14 cellular contexts compared by ENCODE assay signal in the genomic region with DNA sequence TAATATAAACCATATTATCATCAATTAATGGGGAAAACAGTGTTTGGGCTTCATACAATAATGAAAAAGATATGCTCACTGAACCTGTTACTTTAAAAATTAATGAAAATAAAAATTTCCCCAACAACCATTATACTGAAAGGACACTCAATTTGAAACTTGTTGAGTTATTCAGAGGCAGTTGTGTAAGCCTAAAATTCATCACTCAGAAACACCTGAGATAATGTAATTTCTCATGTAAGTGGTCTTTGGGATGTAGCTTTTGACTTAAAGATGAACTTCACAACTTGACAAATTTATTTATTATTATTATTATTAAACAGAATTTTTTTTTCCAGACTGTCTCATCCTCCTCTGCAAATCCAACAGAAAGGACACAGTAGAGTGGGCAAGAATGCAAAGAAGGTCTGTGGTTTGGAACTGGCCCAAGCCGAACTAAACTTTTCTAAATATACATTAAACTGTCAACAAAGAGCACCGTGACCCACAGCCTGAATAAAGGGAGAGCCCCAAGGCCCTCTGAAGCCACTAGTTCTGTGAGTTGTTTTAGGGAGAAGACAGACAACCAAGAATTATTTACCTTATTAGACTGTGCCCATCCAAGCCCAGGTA. TPM values are rescaled to one million over a fixed set of nuclear protein-coding genes. Genes with fewer than 3 reads are reported as not detected.
DNase-seq lines count a peak whose midpoint lies in the region; ATAC-seq, FAIRE-seq and TF ChIP-seq lines count a peak whose summit lies in the region.
"Had no signal": no experiment of that assay in that cellular context is flagged by ENCODE, and none has a peak within 500 bp of the region (broad histone marks: within the 10 kb centered on the region; RNA-seq: fewer than 3 reads in every experiment).

No MANE protein-coding gene starts in this region.

- ATAC-seq in GM18508 (IDR thresholded peaks at IDR 0.05; ENCODE audit: insufficient read depth, unreplicated experiment) (peak; percentile 70), GM21515 (IDR thresholded peaks at IDR 0.05; ENCODE audit: unreplicated experiment) (peak; percentile 78), HG03103 (IDR thresholded peaks at IDR 0.05; ENCODE audit: low read depth, unreplicated experiment) (peak; percentile 80)

- H3K9me3 ChIP-seq in colonic mucosa (no peaks in the 10 kb centered on the region), Peyer's patch (no peaks in the 10 kb centered on the region)
- H3K9me3 ChIP-seq: neutrophil, uterus had no signal

- TF ChIP-seq POLR2A in Peyer's patch (IDR thresholded peaks at IDR 0.05): no peak

- intact Hi-C loops in colonic mucosa (cut with DNase I): no loop called here

- no peak overlapping the region for H3K9ac ChIP-seq in colonic mucosa (ENCODE audit: low read depth in 2 of 2, low read length in 2 of 2)

- TF ChIP-seq CTCF in colonic mucosa (IDR thresholded peaks at IDR 0.05): no peak
- no peak for TF ChIP-seq CTCF in Peyer's patch (IDR thresholded peaks at IDR 0.05)

- H3K4me1 ChIP-seq in colonic mucosa (no peaks in the 10 kb centered on the region), Peyer's patch (no peaks in the 10 kb centered on the region)
- H3K4me1 ChIP-seq: uterus had no signal

- H3K27ac ChIP-seq in colonic mucosa: no peak overlapping the region
- H3K27ac ChIP-seq in Peyer's patch: no peak overlapping the region
- H3K27ac ChIP-seq: neutrophil, uterus had no signal

- H3K4me3 ChIP-seq in colonic mucosa: no peak overlapping the region
- H3K4me3 ChIP-seq in Peyer's patch: no peak overlapping the region
- H3K4me3 ChIP-seq: uterus had no signal

- H3K27me3 ChIP-seq in colonic mucosa (no peaks in the 10 kb centered on the region), Peyer's patch (no peaks in the 10 kb centered on the region)
- H3K27me3 ChIP-seq: uterus had no signal

- DNase-seq in colonic mucosa: no peak
- no peak for DNase-seq in HCEC 1CT
- DNase-seq in NCI-H146 (lab: John Stamatoyannopoulos, UW): no peak
- no peak for DNase-seq in Peyer's patch
- DNase-seq: activated naive CD8-positive, alpha-beta T cell treated with anti-CD3 and anti-CD28 coated beads, Interleukin-2, amount 10 ng/mL, durations not matched to agents 7 days and 5 days; immature natural killer cell; stimulated activated CD4-positive, alpha-beta T cell treated with anti-CD3 and anti-CD28 coated beads, Interleukin-4, amount 100 ng/mL, for 4 hours; uterus had no signal

- H3K36me3 ChIP-seq in colonic mucosa (no peaks in the 10 kb centered on the region), Peyer's patch (no peaks in the 10 kb centered on the region)
- H3K36me3 ChIP-seq: neutrophil, uterus had no signal

- FAIRE-seq in endometrium (lab: Jason Lieb, UNC): peak; percentile 8
- FAIRE-seq: H54 had no signal

RNA-seq across cellular contexts. Expression of a gene that starts 32.2 kb away (rescaled TPM):
- total RNA-seq in colonic mucosa (under 1 TPM; 0.37 to 0.69 TPM), Peyer's patch (1 to 10 TPM in 1 of 4 donors, under 1 TPM in 2, not detected in 1; 0.35 to 2.0 (median 0.40) TPM)
